ENCODE assay signal across 8 cellular contexts in genomic region chr13:32669030-32669646, GRCh38.
A peak's percentile ranks its signal among the peaks of the same experiment; 100 is the strongest.
DNase-seq lines count a peak whose midpoint lies in the region; ATAC-seq and TF ChIP-seq lines count a peak whose summit lies in the region.

No MANE protein-coding gene starts in this region.

- TF ChIP-seq CTCF in cardiac fibroblast (IDR thresholded peaks at IDR 0.05; ENCODE audit: low read depth, low read length), result peak; percentile 71

- no peaks in the 10 kb centered on the region for H3K4me1 ChIP-seq in HAP-1

- DNase-seq in D341Med (ENCODE audit: low spot score), result peak; percentile 44
- DNase-seq in HAP-1 (ENCODE audit: low spot score in 2 of 2), result peak; percentile 23 to 58
- DNase-seq in NCI-H69 (lab: John Stamatoyannopoulos, UW), result peak; percentile 73
- peak; percentile 73 to 76 for DNase-seq in cardiac fibroblast (ENCODE audit: low read depth in 2 of 2)
- peak; percentile 22 for DNase-seq in medulla oblongata (ENCODE audit: extremely low spot score)
- no peak for DNase-seq in KG1 (lab: John Stamatoyannopoulos, UW)
- no peak for DNase-seq in NCI-H226

- no peaks in the 10 kb centered on the region; the same call in 1 of the 2 replicates for H3K36me3 ChIP-seq in HAP-1 (replicated peaks)

- ATAC-seq in GM19463 (IDR thresholded peaks at IDR 0.05; ENCODE audit: unreplicated experiment), result no peak

- in situ Hi-C loops in HAP-1 (cut with MboI; ENCODE audit: low sequenced_read_pairs), result no loop called here

- H3K9me3 ChIP-seq in HAP-1, result no peaks in the 10 kb centered on the region

- no peaks in the 10 kb centered on the region for H3K27me3 ChIP-seq in HAP-1 (ENCODE audit: low read depth)

- no peak overlapping the region for H3K4me3 ChIP-seq in HAP-1
- H3K4me3 ChIP-seq in cardiac fibroblast (replicated peaks in 1 of 2; ENCODE audit: low read depth in 2 of 2, low read length in 2 of 2), result no peak overlapping the region

Comparison
In these comparisons a context has a peak if more than half of its experiments do, and no peak if none do; other contexts are left out.
1. DNase-seq: peak in D341Med (single experiment), HAP-1 (2 of 2), NCI-H69 (single experiment), cardiac fibroblast (2 of 2) and medulla oblongata (single experiment); none in KG1 (single experiment) and NCI-H226 (single experiment).